Comparison of ENCODE assay signal across 8 cellular contexts in genomic region chr7:103297837-103298179, GRCh38. TPM values are rescaled to one million over a fixed set of nuclear protein-coding genes. Genes with fewer than 3 reads are reported as not detected.
DNase-seq lines count a peak whose midpoint lies in the region; ATAC-seq and TF ChIP-seq lines count a peak whose summit lies in the region.

No MANE protein-coding gene starts in this region.

- H3K9me3 ChIP-seq in AG04450 (ENCODE audit: control insufficient read depth, insufficient read depth, low read length) = no peaks in the 10 kb centered on the region

- no peaks in the 10 kb centered on the region for H3K36me3 ChIP-seq in kidney epithelial cell (ENCODE audit: control insufficient read depth, insufficient read depth, low read length)

- peak overlapping the region; percentile 86 for H3K27ac ChIP-seq in AG04450 (ENCODE audit: low read depth, low read length)

- no peaks in the 10 kb centered on the region for H3K9me3 Mint-ChIP-seq in activated CD8-positive, alpha-beta T cell treated with anti-CD3 and anti-CD28 coated beads, Interleukin-2, amount 10 ng/mL, durations not matched to agents 7 days and 5 days (ENCODE audit: insufficient read depth)
- H3K9me3 Mint-ChIP-seq in type B pancreatic cell = no peaks in the 10 kb centered on the region

- ATAC-seq in GM21786 (IDR thresholded peaks at IDR 0.05; ENCODE audit: unreplicated experiment) = peak; percentile 3
- no peak for ATAC-seq in activated CD8-positive, alpha-beta T cell treated with anti-CD3 and anti-CD28 coated beads, Interleukin-2, amount 10 ng/mL, durations not matched to agents 7 days and 5 days

- DNase-seq in AG04450 (ENCODE audit: low read depth, low spot score) (no peak), kidney epithelial cell (ENCODE audit: low read depth) (no peak), type B pancreatic cell (ENCODE audit: extremely low spot score, unreplicated experiment) (no peak), iPS-NIHi7 (ENCODE audit: extremely low spot score) (no peak), NCI-H1417 (lab: John Stamatoyannopoulos, UW) (no peak), epidermal melanocyte (ENCODE audit: insufficient read length, low spot score) (no peak)
- no peak for DNase-seq in activated CD8-positive, alpha-beta T cell treated with anti-CD3 and anti-CD28 coated beads, Interleukin-2, amount 10 ng/mL, durations not matched to agents 7 days and 5 days

- peak overlapping the region; percentile 79 for H3K4me3 Mint-ChIP-seq in activated CD8-positive, alpha-beta T cell treated with anti-CD3 and anti-CD28 coated beads, Interleukin-2, amount 10 ng/mL, durations not matched to agents 7 days and 5 days
- H3K4me3 Mint-ChIP-seq in type B pancreatic cell = peak overlapping the region; percentile 89

- CTCF ChIA-PET in AG04450 (lab: Charles Lee) = interaction anchor here (0.7 to 2.5 kb wide), 4 partner anchors 9 to 51 kb away, joined by 3 to 21 read pairs (median 4); no protein-coding TSS in a partner anchor
- CTCF ChIA-PET in activated CD8-positive, alpha-beta T cell treated with anti-CD3 and anti-CD28 coated beads, Interleukin-2, amount 10 ng/mL, durations not matched to agents 7 days and 5 days (lab: Charles Lee) = interaction anchor here (1.0 to 1.8 kb wide), 7 partner anchors 9 to 223 kb away, joined by 3 to 8 read pairs (median 4); partner anchors contain the start of genes ARMC10 and FBXL13

- POLR2A ChIA-PET in AG04450 (lab: Yijun Ruan, JAX) = no interaction called here
- POLR2A ChIA-PET in activated CD8-positive, alpha-beta T cell treated with anti-CD3 and anti-CD28 coated beads, Interleukin-2, amount 10 ng/mL, durations not matched to agents 7 days and 5 days (lab: Charles Lee) = interaction anchor here (1.5 kb wide), 1 partner anchor 47 kb away, joined by 4 read pairs; the partner anchor contains the start of gene DNAJC2

- peaks cover 25% of the 10 kb centered on the region for H3K36me3 Mint-ChIP-seq in activated CD8-positive, alpha-beta T cell treated with anti-CD3 and anti-CD28 coated beads, Interleukin-2, amount 10 ng/mL, durations not matched to agents 7 days and 5 days (ENCODE audit: low read depth)
- peaks cover 9% of the 10 kb centered on the region for H3K36me3 Mint-ChIP-seq in type B pancreatic cell

- H3K27me3 ChIP-seq in AG04450 (ENCODE audit: control insufficient read depth, insufficient read depth, low read length) (no peaks in the 10 kb centered on the region), kidney epithelial cell (ENCODE audit: control insufficient read depth, insufficient read depth, low read length) (no peaks in the 10 kb centered on the region)

- no peak for TF ChIP-seq CTCF in AG04450 (IDR thresholded peaks at IDR 0.05; ENCODE audit: low read depth, low read length)
- no peak for TF ChIP-seq CTCF in kidney epithelial cell (IDR thresholded peaks at IDR 0.05; ENCODE audit: insufficient read depth, low read length, poor library complexity, severe bottlenecking)
- no peak for TF ChIP-seq CTCF in type B pancreatic cell (conservative IDR thresholded peaks at IDR 0.05)

- peaks cover 26% of the 10 kb centered on the region for H3K4me1 Mint-ChIP-seq in activated CD8-positive, alpha-beta T cell treated with anti-CD3 and anti-CD28 coated beads, Interleukin-2, amount 10 ng/mL, durations not matched to agents 7 days and 5 days (ENCODE audit: low read depth)
- peaks cover 14% of the 10 kb centered on the region for H3K4me1 Mint-ChIP-seq in type B pancreatic cell (ENCODE audit: unreplicated experiment)

- H3K27ac Mint-ChIP-seq in activated CD8-positive, alpha-beta T cell treated with anti-CD3 and anti-CD28 coated beads, Interleukin-2, amount 10 ng/mL, durations not matched to agents 7 days and 5 days = peak overlapping the region; percentile 85
- H3K27ac Mint-ChIP-seq in type B pancreatic cell = peak overlapping the region; percentile 82

- peaks cover 8% of the 10 kb centered on the region for H3K27me3 Mint-ChIP-seq in activated CD8-positive, alpha-beta T cell treated with anti-CD3 and anti-CD28 coated beads, Interleukin-2, amount 10 ng/mL, durations not matched to agents 7 days and 5 days (ENCODE audit: low read depth)
- peaks cover 3% of the 10 kb centered on the region for H3K27me3 Mint-ChIP-seq in type B pancreatic cell

- H3K4me3 ChIP-seq in AG04450 (ENCODE audit: low read depth, low read length) (peak overlapping the region; percentile 76), kidney epithelial cell (ENCODE audit: low read depth, low read length) (peak overlapping the region; percentile 96)

RNA-seq across cellular contexts. Expression of gene PMPCB, which starts 0.6 kb away (rescaled TPM):
- polyA plus RNA-seq in AG04450 (2011; rRNA removed) = 77.6 and 91.9 TPM in 2 replicates
- polyA minus RNA-seq in AG04450 (2011; rRNA and poly(A)+ RNA removed) = 31.5 and 37.7 TPM in 2 replicates
- 10 to 100 TPM; 58.3 to 59.2 TPM for total RNA-seq in activated CD8-positive, alpha-beta T cell treated with anti-CD3 and anti-CD28 coated beads, Interleukin-2, amount 10 ng/mL, durations not matched to agents 7 days and 5 days
- total RNA-seq in kidney epithelial cell (49.5 and 59.0 TPM in 2 replicates), type B pancreatic cell (ENCODE audit: low replicate concordance) (70.8 and 72.0 TPM in 2 replicates)

RNA-seq across cellular contexts. Expression of gene DNAJC2, which starts 46.8 kb away (rescaled TPM):
- 20.2 and 31.7 TPM in 2 replicates for polyA plus RNA-seq in AG04450 (2011; rRNA removed)
- polyA minus RNA-seq in AG04450 (2011; rRNA and poly(A)+ RNA removed) = 3.3 and 7.4 TPM in 2 replicates
- 10 to 100 TPM; 30.9 to 35.5 TPM for total RNA-seq in activated CD8-positive, alpha-beta T cell treated with anti-CD3 and anti-CD28 coated beads, Interleukin-2, amount 10 ng/mL, durations not matched to agents 7 days and 5 days
- total RNA-seq in kidney epithelial cell = 22.5 and 32.4 TPM in 2 replicates
- 28.2 and 29.9 TPM in 2 replicates for total RNA-seq in type B pancreatic cell (ENCODE audit: low replicate concordance)

RNA-seq across cellular contexts. Expression of gene PSMC2, which starts 49.6 kb away (rescaled TPM):
- 221 and 266 TPM in 2 replicates for polyA plus RNA-seq in AG04450 (2011; rRNA removed)
- 100 and 137 TPM in 2 replicates for polyA minus RNA-seq in AG04450 (2011; rRNA and poly(A)+ RNA removed)
- total RNA-seq in activated CD8-positive, alpha-beta T cell treated with anti-CD3 and anti-CD28 coated beads, Interleukin-2, amount 10 ng/mL, durations not matched to agents 7 days and 5 days = 100 to 1,000 TPM; 130 to 132 TPM
- total RNA-seq in kidney epithelial cell (110 and 115 TPM in 2 replicates), type B pancreatic cell (ENCODE audit: low replicate concordance) (108 and 109 TPM in 2 replicates)
